ENCODE assay signal across 1 cellular context in genomic region chr5:147175516-147176097, GRCh38.
TF ChIP-seq lines count a peak whose summit lies in the region.

No MANE protein-coding gene starts in this region.

TF ChIP-seq in GM23338, 12 proteins besides CTCF, POLR2A, EP300 and RAD21 (continued from another document):
- TF ChIP-seq ZNF462 (CRISPR knock-in tag; IDR thresholded peaks at IDR 0.05), result no peak
- no peak for TF ChIP-seq EZH2phosphoT487 (IDR thresholded peaks at IDR 0.05; ENCODE audit: unreplicated experiment)
- TF ChIP-seq EZH2 (IDR thresholded peaks at IDR 0.05; ENCODE audit: low read depth, unreplicated experiment), result no peak
TF ChIP-seq in GM23338: peak in this region for 0.
